9 cellular contexts compared by ENCODE assay signal in genomic region chr2:191165190-191165643, GRCh38. TPM values are rescaled to one million over a fixed set of nuclear protein-coding genes. Genes with fewer than 3 reads are reported as not detected.
DNase-seq lines count a peak whose midpoint lies in the region; ATAC-seq and TF ChIP-seq lines count a peak whose summit lies in the region.
"Had no signal": no experiment of that assay in that cellular context is flagged by ENCODE, and none has a peak within 500 bp of the region (broad histone marks: within the 10 kb centered on the region; RNA-seq: fewer than 3 reads in every experiment).

No MANE protein-coding gene starts in this region.

- 27% methylated on average over 4 of the region's 4 CpGs for WGBS in suprapubic skin

- TF ChIP-seq EP300 in suprapubic skin (IDR thresholded peaks at IDR 0.05): no peak

- H3K36me3 Mint-ChIP-seq in CD4-positive, CD25-positive, alpha-beta regulatory T cell: no peaks in the 10 kb centered on the region

- DNase-seq in CD4-positive, CD25-positive, alpha-beta regulatory T cell: peak in 2 of 3 donors; percentile 38 to 64
- DNase-seq in NCI-H82 treated with DMSO at 0.1 percent for 48 hours (lab: John Stamatoyannopoulos, UW; ENCODE audit: unreplicated experiment) (peak; percentile 18), breast epithelium (ENCODE audit: low spot score in 2 of 2) (no peak), kidney tubule cell (ENCODE audit: low spot score) (peak; percentile 63), suprapubic skin (ENCODE audit: low spot score in 2 of 2) (no peak)
- no peak for DNase-seq in stimulated activated CD4-positive, alpha-beta T cell treated with anti-CD3 and anti-CD28 coated beads, Interleukin-2, amount 100 ng/mL, for 48 hours

- H3K36me3 ChIP-seq in CD4-positive, CD25-positive, alpha-beta regulatory T cell (ENCODE audit: control insufficient read depth, insufficient read depth, low read length): no peaks in the 10 kb centered on the region
- no peaks in the 10 kb centered on the region for H3K36me3 ChIP-seq in breast epithelium
- H3K36me3 ChIP-seq in suprapubic skin: no peaks in the 10 kb centered on the region

- peaks cover 0 to 6% (median 2%) of the 10 kb centered on the region in 4 donors for H3K4me1 Mint-ChIP-seq in CD4-positive, CD25-positive, alpha-beta regulatory T cell

- intact Hi-C loops in breast epithelium (cut with DNase I; ENCODE audit: low total_unique reads): no loop called here

- TF ChIP-seq CTCF in breast epithelium (IDR thresholded peaks at IDR 0.05) (peak; percentile 6 to 55 (median 32)), suprapubic skin (IDR thresholded peaks at IDR 0.05) (peak; percentile 30 to 51)

- H3K27me3 ChIP-seq in CD4-positive, CD25-positive, alpha-beta regulatory T cell (ENCODE audit: control insufficient read depth, insufficient read depth, low read length): peaks cover 1% of the 10 kb centered on the region
- no peaks in the 10 kb centered on the region for H3K27me3 ChIP-seq in breast epithelium
- no peaks in the 10 kb centered on the region for H3K27me3 ChIP-seq in suprapubic skin

- H3K27me3 Mint-ChIP-seq in CD4-positive, CD25-positive, alpha-beta regulatory T cell: peaks cover 41% of the 10 kb centered on the region

- TF ChIP-seq POLR2A in breast epithelium (IDR thresholded peaks at IDR 0.05) (no peak), suprapubic skin (IDR thresholded peaks at IDR 0.05) (no peak)

- ATAC-seq in CD4-positive, CD25-positive, alpha-beta regulatory T cell (ENCODE audit: low read depth in 2 of 2): peak; percentile 52 to 57
- peak; percentile 81 for ATAC-seq in GM18519 (IDR thresholded peaks at IDR 0.05; ENCODE audit: low FRiP score, unreplicated experiment)
- peak; percentile 80 for ATAC-seq in HG03095 (IDR thresholded peaks at IDR 0.05; ENCODE audit: unreplicated experiment)

- H3K4me3 ChIP-seq in CD4-positive, CD25-positive, alpha-beta regulatory T cell (ENCODE audit: low read depth, low read length): no peak overlapping the region
- H3K4me3 ChIP-seq in breast epithelium (no peak overlapping the region), suprapubic skin (no peak overlapping the region)
- H3K4me3 ChIP-seq: skin epidermis had no signal

- H3K4me1 ChIP-seq in CD4-positive, CD25-positive, alpha-beta regulatory T cell (ENCODE audit: control insufficient read depth, insufficient read depth, low read length, poor library complexity, severe bottlenecking): no peaks in the 10 kb centered on the region
- H3K4me1 ChIP-seq in breast epithelium (peaks cover 0 to 4% of the 10 kb centered on the region in 2 donors), suprapubic skin (peaks cover 24% of the 10 kb centered on the region)

- no peak overlapping the region for H3K4me3 Mint-ChIP-seq in CD4-positive, CD25-positive, alpha-beta regulatory T cell

- H3K27ac ChIP-seq in CD4-positive, CD25-positive, alpha-beta regulatory T cell (ENCODE audit: insufficient read depth, low read length, poor library complexity, severe bottlenecking): no peak overlapping the region
- H3K27ac ChIP-seq in breast epithelium (no peak overlapping the region), suprapubic skin (no peak overlapping the region)

- H3K9me3 ChIP-seq in CD4-positive, CD25-positive, alpha-beta regulatory T cell (ENCODE audit: control insufficient read depth in 2 of 2, low read length in 2 of 2): no peaks in the 10 kb centered on the region
- H3K9me3 ChIP-seq in breast epithelium: no peaks in the 10 kb centered on the region
- H3K9me3 ChIP-seq in suprapubic skin: no peaks in the 10 kb centered on the region

- no peak overlapping the region for H3K27ac Mint-ChIP-seq in CD4-positive, CD25-positive, alpha-beta regulatory T cell

- no peaks in the 10 kb centered on the region for H3K9me3 Mint-ChIP-seq in CD4-positive, CD25-positive, alpha-beta regulatory T cell

RNA-seq across cellular contexts. Expression of gene STAT4, which starts 14.4 kb away (rescaled TPM):
- total RNA-seq in CD4-positive, CD25-positive, alpha-beta regulatory T cell: 60.0 TPM
- 10 to 100 TPM; 22.7 to 31.2 (median 26.5) TPM for polyA plus RNA-seq in CD4-positive, CD25-positive, alpha-beta regulatory T cell
- total RNA-seq in breast epithelium: 1 to 10 TPM; 1.6 to 5.9 (median 3.6) TPM
- 1 to 10 TPM in 1 of 4 donors, under 1 TPM in 2, not detected in 1; 0.34 to 2.7 (median 0.81) TPM for total RNA-seq in suprapubic skin

Comparison
In these comparisons a context has a peak if more than half of its experiments do, and no peak if none do; other contexts are left out.
1. DNase-seq: peak in CD4-positive, CD25-positive, alpha-beta regulatory T cell (2 of 3), NCI-H82 treated with DMSO at 0.1 percent for 48 hours (single experiment) and kidney tubule cell (single experiment); none in breast epithelium (0 of 2), suprapubic skin (0 of 2) and stimulated activated CD4-positive, alpha-beta T cell treated with anti-CD3 and anti-CD28 coated beads, Interleukin-2, amount 100 ng/mL, for 48 hours (0 of 2).
2. Peak in every context shown above with its lines, with median percentiles within 50 percentile points of each other: ATAC-seq.